1 cellular context compared by ENCODE assay signal in the genomic region with DNA sequence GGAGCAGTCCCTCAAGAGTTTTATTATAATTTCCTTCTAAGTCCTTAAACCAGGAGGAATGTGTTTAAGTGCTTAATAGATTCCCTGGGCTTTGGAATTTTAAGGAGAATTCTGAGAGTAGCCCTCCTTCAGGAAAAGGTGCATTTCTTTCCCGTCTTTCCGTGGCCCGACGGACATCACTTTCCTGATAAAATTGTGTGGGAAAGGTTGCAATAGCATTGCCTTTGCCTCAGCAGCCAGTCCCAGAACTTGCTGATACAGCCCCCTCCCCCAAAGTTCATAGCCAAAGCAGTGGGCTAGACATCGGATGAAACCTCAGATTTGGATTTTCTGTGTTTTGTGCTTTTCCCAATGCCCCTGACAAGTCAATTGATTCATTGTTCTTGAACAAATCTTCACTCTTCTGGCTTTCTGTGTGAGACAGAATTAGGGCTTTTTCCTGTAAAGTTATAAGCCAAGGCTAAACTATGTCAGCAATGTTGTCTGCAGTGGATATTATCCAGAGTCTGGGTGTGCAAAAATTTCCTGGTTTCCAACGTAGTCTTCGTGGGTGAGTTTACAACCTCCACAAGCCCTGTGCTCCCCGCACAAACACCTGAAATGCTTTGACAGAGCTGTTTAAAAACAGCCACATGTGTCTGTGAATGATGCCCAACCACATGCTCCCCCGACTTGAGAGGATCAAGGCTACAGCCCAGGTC.
TF ChIP-seq lines count a peak whose summit lies in the region.

No MANE protein-coding gene starts in this region.

TF ChIP-seq in WTC11, 78 proteins besides CTCF, POLR2A, EP300 and RAD21 (continued from another document):
- TF ChIP-seq, protein P1, sequence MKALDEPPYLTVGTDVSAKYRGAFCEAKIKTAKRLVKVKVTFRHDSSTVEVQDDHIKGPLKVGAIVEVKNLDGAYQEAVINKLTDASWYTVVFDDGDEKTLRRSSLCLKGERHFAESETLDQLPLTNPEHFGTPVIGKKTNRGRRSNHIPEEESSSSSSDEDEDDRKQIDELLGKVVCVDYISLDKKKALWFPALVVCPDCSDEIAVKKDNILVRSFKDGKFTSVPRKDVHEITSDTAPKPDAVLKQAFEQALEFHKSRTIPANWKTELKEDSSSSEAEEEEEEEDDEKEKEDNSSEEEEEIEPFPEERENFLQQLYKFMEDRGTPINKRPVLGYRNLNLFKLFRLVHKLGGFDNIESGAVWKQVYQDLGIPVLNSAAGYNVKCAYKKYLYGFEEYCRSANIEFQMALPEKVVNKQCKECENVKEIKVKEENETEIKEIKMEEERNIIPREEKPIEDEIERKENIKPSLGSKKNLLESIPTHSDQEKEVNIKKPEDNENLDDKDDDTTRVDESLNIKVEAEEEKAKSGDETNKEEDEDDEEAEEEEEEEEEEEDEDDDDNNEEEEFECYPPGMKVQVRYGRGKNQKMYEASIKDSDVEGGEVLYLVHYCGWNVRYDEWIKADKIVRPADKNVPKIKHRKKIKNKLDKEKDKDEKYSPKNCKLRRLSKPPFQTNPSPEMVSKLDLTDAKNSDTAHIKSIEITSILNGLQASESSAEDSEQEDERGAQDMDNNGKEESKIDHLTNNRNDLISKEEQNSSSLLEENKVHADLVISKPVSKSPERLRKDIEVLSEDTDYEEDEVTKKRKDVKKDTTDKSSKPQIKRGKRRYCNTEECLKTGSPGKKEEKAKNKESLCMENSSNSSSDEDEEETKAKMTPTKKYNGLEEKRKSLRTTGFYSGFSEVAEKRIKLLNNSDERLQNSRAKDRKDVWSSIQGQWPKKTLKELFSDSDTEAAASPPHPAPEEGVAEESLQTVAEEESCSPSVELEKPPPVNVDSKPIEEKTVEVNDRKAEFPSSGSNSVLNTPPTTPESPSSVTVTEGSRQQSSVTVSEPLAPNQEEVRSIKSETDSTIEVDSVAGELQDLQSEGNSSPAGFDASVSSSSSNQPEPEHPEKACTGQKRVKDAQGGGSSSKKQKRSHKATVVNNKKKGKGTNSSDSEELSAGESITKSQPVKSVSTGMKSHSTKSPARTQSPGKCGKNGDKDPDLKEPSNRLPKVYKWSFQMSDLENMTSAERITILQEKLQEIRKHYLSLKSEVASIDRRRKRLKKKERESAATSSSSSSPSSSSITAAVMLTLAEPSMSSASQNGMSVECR (CRISPR knock-in tag; IDR thresholded peaks at IDR 0.05; ENCODE audit: borderline replicate concordance): no peak
TF ChIP-seq in WTC11: peak in this region for 0.
